In the genomic region with DNA sequence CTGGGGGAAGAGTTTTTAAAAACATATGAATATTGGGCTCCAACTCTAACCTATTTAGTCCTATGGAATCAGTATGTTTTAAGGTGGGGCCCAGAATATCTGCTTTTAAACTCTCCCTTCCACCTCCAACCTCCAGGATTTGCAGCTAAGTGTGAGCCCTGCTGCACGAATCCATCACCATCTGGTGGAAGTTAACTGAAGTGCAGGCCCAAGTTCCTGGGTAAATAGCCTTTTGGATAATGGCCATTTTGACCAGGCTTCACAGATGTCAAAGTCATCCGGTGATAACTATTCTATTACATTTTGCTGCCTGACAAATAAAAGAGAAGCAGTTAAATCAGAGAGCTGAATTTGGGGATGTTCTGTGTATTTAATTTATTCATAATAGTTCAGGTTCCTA, we compare ENCODE assay signal across 9 cellular contexts. TPM values are rescaled to one million over a fixed set of nuclear protein-coding genes. Genes with fewer than 3 reads are reported as not detected.
A peak's percentile ranks its signal among the peaks of the same experiment; 100 is the strongest.
DNase-seq lines count a peak whose midpoint lies in the region; ATAC-seq and TF ChIP-seq lines count a peak whose summit lies in the region.
"Had no signal": no experiment of that assay in that cellular context is flagged by ENCODE, and none has a peak within 500 bp of the region (broad histone marks: within the 10 kb centered on the region; RNA-seq: fewer than 3 reads in every experiment).

No MANE protein-coding gene starts in this region.

- no peaks in the 10 kb centered on the region for H3K4me1 ChIP-seq in KMS-11 (ENCODE audit: low read depth, poor library complexity, severe bottlenecking)
- no peaks in the 10 kb centered on the region for H3K4me1 ChIP-seq in OCI-LY7 (ENCODE audit: insufficient read depth, low read length, poor library complexity, severe bottlenecking)
- H3K4me1 ChIP-seq in neural progenitor cell = peaks cover 4% of the 10 kb centered on the region

- no peak overlapping the region for H3K4me2 ChIP-seq in KMS-11
- H3K4me2 ChIP-seq in OCI-LY7 (ENCODE audit: low read length) = no peak overlapping the region
- H3K4me2 ChIP-seq in neural progenitor cell = no peak overlapping the region

- no peak for ATAC-seq in activated naive CD8-positive, alpha-beta T cell treated with anti-CD3 and anti-CD28 coated beads, Interleukin-2, amount 50 U/mL, for 24 hours

- no peaks in the 10 kb centered on the region for H3K4me1 Mint-ChIP-seq in activated naive CD8-positive, alpha-beta T cell treated with anti-CD3 and anti-CD28 coated beads, Interleukin-2, amount 50 U/mL, for 24 hours
- H3K4me1 Mint-ChIP-seq in activated naive CD8-positive, alpha-beta T cell treated with anti-CD3 and anti-CD28 coated beads for 36 hours = no peaks in the 10 kb centered on the region
- H3K4me1 Mint-ChIP-seq in neural progenitor cell = peaks cover 17% of the 10 kb centered on the region

- no peak overlapping the region for H3K4me3 Mint-ChIP-seq in activated naive CD8-positive, alpha-beta T cell treated with anti-CD3 and anti-CD28 coated beads, Interleukin-2, amount 50 U/mL, for 24 hours
- H3K4me3 Mint-ChIP-seq in activated naive CD8-positive, alpha-beta T cell treated with anti-CD3 and anti-CD28 coated beads for 36 hours = no peak overlapping the region
- H3K4me3 Mint-ChIP-seq in neural progenitor cell = no peak overlapping the region
- H3K4me3 Mint-ChIP-seq: stimulated activated naive CD8-positive, alpha-beta T cell treated with anti-CD3 and anti-CD28 coated beads, Interleukin-15, Interleukin-2, amounts not matched to agents 100 ng/mL and 50 ng/mL, for 24 hours had no signal

- H2AFZ ChIP-seq in KMS-11 (ENCODE audit: low read depth) (no peak overlapping the region), OCI-LY7 (ENCODE audit: low read length) (no peak overlapping the region), neural progenitor cell (replicated peaks) (no peak overlapping the region)

- no peaks in the 10 kb centered on the region for H4K20me1 ChIP-seq in KMS-11 (ENCODE audit: insufficient read depth)
- H4K20me1 ChIP-seq in OCI-LY7 (ENCODE audit: insufficient read depth, low read length) = no peaks in the 10 kb centered on the region
- no peaks in the 10 kb centered on the region for H4K20me1 ChIP-seq in neural progenitor cell (ENCODE audit: low read depth)

- H3K27ac Mint-ChIP-seq in activated naive CD8-positive, alpha-beta T cell treated with anti-CD3 and anti-CD28 coated beads, Interleukin-2, amount 50 U/mL, for 24 hours = no peak overlapping the region
- H3K27ac Mint-ChIP-seq in activated naive CD8-positive, alpha-beta T cell treated with anti-CD3 and anti-CD28 coated beads for 36 hours = no peak overlapping the region
- peak overlapping the region; percentile 48 for H3K27ac Mint-ChIP-seq in neural progenitor cell
- H3K27ac Mint-ChIP-seq: stimulated activated naive CD8-positive, alpha-beta T cell treated with anti-CD3 and anti-CD28 coated beads, Interleukin-15, Interleukin-2, amounts not matched to agents 100 ng/mL and 50 ng/mL, for 24 hours had no signal

- POLR2A ChIA-PET in OCI-LY7 (lab: Charles Lee) = no interaction called here

- no peak overlapping the region for H3K9ac ChIP-seq in KMS-11
- H3K9ac ChIP-seq in neural progenitor cell = no peak overlapping the region

- no TSS peak for BruUV-seq in OCI-LY7 (replicated peaks; lab: Mats Ljungman, UMichigan)

- H3K36me3 Mint-ChIP-seq in activated naive CD8-positive, alpha-beta T cell treated with anti-CD3 and anti-CD28 coated beads, Interleukin-2, amount 50 U/mL, for 24 hours (ENCODE audit: low read depth) = no peaks in the 10 kb centered on the region
- H3K36me3 Mint-ChIP-seq in activated naive CD8-positive, alpha-beta T cell treated with anti-CD3 and anti-CD28 coated beads for 36 hours = no peaks in the 10 kb centered on the region
- peaks cover 25% of the 10 kb centered on the region for H3K36me3 Mint-ChIP-seq in neural progenitor cell

- no peak for TF ChIP-seq POLR2A in erythroblast (IDR thresholded peaks at IDR 0.05; ENCODE audit: low read length)

- H3K36me3 ChIP-seq in KMS-11 (ENCODE audit: insufficient read depth) (no peaks in the 10 kb centered on the region), OCI-LY7 (ENCODE audit: insufficient read depth, low read length) (no peaks in the 10 kb centered on the region), neural progenitor cell (no peaks in the 10 kb centered on the region)

- peak; percentile 71 for TF ChIP-seq CTCF in KMS-11 (conservative IDR thresholded peaks at IDR 0.05; ENCODE audit: low read depth, low read length)
- peak; percentile 87 for TF ChIP-seq CTCF in OCI-LY7 (conservative IDR thresholded peaks at IDR 0.05; ENCODE audit: low read length)
- peak; percentile 94 for TF ChIP-seq CTCF in neural progenitor cell (IDR thresholded peaks at IDR 0.05)

- CTCF ChIA-PET in OCI-LY7 (lab: Charles Lee; ENCODE audit: unreplicated experiment) = no interaction called here

- H3K9me2 ChIP-seq in OCI-LY7 (ENCODE audit: insufficient read depth, low read length) = no peaks in the 10 kb centered on the region

- H3K79me2 ChIP-seq in KMS-11 (ENCODE audit: insufficient read depth, low read depth) = no peaks in the 10 kb centered on the region
- H3K79me2 ChIP-seq in OCI-LY7 (ENCODE audit: insufficient read depth, low read depth, low read length) = no peaks in the 10 kb centered on the region
- no peaks in the 10 kb centered on the region for H3K79me2 ChIP-seq in neural progenitor cell (ENCODE audit: low read depth)

- H3K4me3 ChIP-seq in KMS-11 (IDR thresholded peaks at IDR 0.05; ENCODE audit: insufficient read depth, low read depth, low read length) (no peak overlapping the region), OCI-LY7 (ENCODE audit: low read depth, low read length, poor library complexity, severe bottlenecking) (no peak overlapping the region), neural progenitor cell (no peak overlapping the region)

- H3K9me3 ChIP-seq in OCI-LY7 (ENCODE audit: low read length) (no peaks in the 10 kb centered on the region), neural progenitor cell (ENCODE audit: low read depth) (no peaks in the 10 kb centered on the region)

- H3F3A ChIP-seq in neural progenitor cell (ENCODE audit: low read depth) = no peaks in the 10 kb centered on the region

- DNase-seq in activated naive CD8-positive, alpha-beta T cell treated with anti-CD3 and anti-CD28 coated beads, Interleukin-2, amount 50 U/mL, for 24 hours = peak; percentile 1
- DNase-seq in activated naive CD8-positive, alpha-beta T cell treated with anti-CD3 and anti-CD28 coated beads for 36 hours = no peak
- peak; percentile 17 for DNase-seq in H4 (ENCODE audit: low spot score)
- peak; percentile 51 for DNase-seq in OCI-LY7 (ENCODE audit: low spot score)
- DNase-seq in erythroblast (lab: John Stamatoyannopoulos, UW) = peak; percentile 27 to 39
- peak; percentile 78 for DNase-seq in neural progenitor cell (ENCODE audit: low spot score)
- no peak for DNase-seq in effector CD8-positive, alpha-beta T cell (lab: John Stamatoyannopoulos, UW)

- H3K27me3 ChIP-seq in KMS-11 (ENCODE audit: insufficient read depth, low read depth) (no peaks in the 10 kb centered on the region), neural progenitor cell (no peaks in the 10 kb centered on the region)

- no peaks in the 10 kb centered on the region for H3K9me3 Mint-ChIP-seq in activated naive CD8-positive, alpha-beta T cell treated with anti-CD3 and anti-CD28 coated beads, Interleukin-2, amount 50 U/mL, for 24 hours
- H3K9me3 Mint-ChIP-seq in activated naive CD8-positive, alpha-beta T cell treated with anti-CD3 and anti-CD28 coated beads for 36 hours = no peaks in the 10 kb centered on the region
- peaks cover 12% of the 10 kb centered on the region for H3K9me3 Mint-ChIP-seq in neural progenitor cell
- H3K9me3 Mint-ChIP-seq: stimulated activated naive CD8-positive, alpha-beta T cell treated with anti-CD3 and anti-CD28 coated beads, Interleukin-15, Interleukin-2, amounts not matched to agents 100 ng/mL and 50 ng/mL, for 24 hours had no signal

- H3K27ac ChIP-seq in KMS-11 (no peak overlapping the region), OCI-LY7 (ENCODE audit: low read depth, low read length, poor library complexity, severe bottlenecking) (no peak overlapping the region), neural progenitor cell (no peak overlapping the region)

- intact Hi-C loops in OCI-LY7 (cut with micrococcal nuclease; ENCODE audit: unreplicated experiment) = loop anchor here (5.0 to 10.0 kb wide), 2 partner anchors 260 to 827 kb away; no protein-coding TSS in a partner anchor

- peaks cover 2% of the 10 kb centered on the region for H3K27me3 Mint-ChIP-seq in activated naive CD8-positive, alpha-beta T cell treated with anti-CD3 and anti-CD28 coated beads, Interleukin-2, amount 50 U/mL, for 24 hours
- no peaks in the 10 kb centered on the region for H3K27me3 Mint-ChIP-seq in activated naive CD8-positive, alpha-beta T cell treated with anti-CD3 and anti-CD28 coated beads for 36 hours
- H3K27me3 Mint-ChIP-seq in neural progenitor cell (ENCODE audit: insufficient read depth, low read depth) = no peaks in the 10 kb centered on the region

RNA-seq across cellular contexts. Expression of gene RMST, which starts 58.1 kb away (rescaled TPM):
- not detected for total RNA-seq in activated naive CD8-positive, alpha-beta T cell treated with anti-CD3 and anti-CD28 coated beads for 36 hours
- 1.7 and 3.6 TPM in 2 replicates for total RNA-seq in H4 (2014; rRNA removed; shearing (Covaris generic))
- not detected in 2 replicates for total RNA-seq in OCI-LY7 (2014; rRNA removed; shearing (Covaris generic))
- total RNA-seq in OCI-LY7 (2022) (not detected in 2 replicates), neural progenitor cell (ENCODE audit: low replicate concordance) (110 and 170 TPM in 2 replicates)

Comparison
In these comparisons a context has a peak if more than half of its experiments do, and no peak if none do; other contexts are left out.
1. DNase-seq: peak in activated naive CD8-positive, alpha-beta T cell treated with anti-CD3 and anti-CD28 coated beads, Interleukin-2, amount 50 U/mL, for 24 hours (single experiment), H4 (single experiment), OCI-LY7 (single experiment), erythroblast (2 of 2) and neural progenitor cell (single experiment); none in activated naive CD8-positive, alpha-beta T cell treated with anti-CD3 and anti-CD28 coated beads for 36 hours (single experiment) and effector CD8-positive, alpha-beta T cell (single experiment).
2. RNA of gene RMST, which starts 58.1 kb away (total RNA-seq): 110 to 170 TPM in neural progenitor cell; 1.7 to 3.6 TPM in H4, not detected in activated naive CD8-positive, alpha-beta T cell treated with anti-CD3 and anti-CD28 coated beads for 36 hours and not detected in OCI-LY7; every median in the first group is over 10 times any median in the second.
3. Peak in every context shown above with its lines, with median percentiles within 50 percentile points of each other: CTCF ChIP-seq.